8 cellular contexts compared by ENCODE assay signal in genomic region chr2:119367472-119368099, GRCh38. TPM values are rescaled to one million over a fixed set of nuclear protein-coding genes. Genes with fewer than 3 reads are reported as not detected.
A peak's percentile ranks its signal among the peaks of the same experiment; 100 is the strongest.
DNase-seq lines count a peak whose midpoint lies in the region; ATAC-seq, FAIRE-seq and TF ChIP-seq lines count a peak whose summit lies in the region.

No MANE protein-coding gene starts in this region.

- peak overlapping the region; percentile 98 for H3K27ac Mint-ChIP-seq in activated CD8-positive, alpha-beta T cell treated with anti-CD3 and anti-CD28 coated beads, Interleukin-2, amount 10 ng/mL, durations not matched to agents 7 days and 5 days
- no peak overlapping the region for H3K27ac Mint-ChIP-seq in endothelial cell (ENCODE audit: unreplicated experiment)

- POLR2A ChIA-PET in activated CD8-positive, alpha-beta T cell treated with anti-CD3 and anti-CD28 coated beads, Interleukin-2, amount 10 ng/mL, durations not matched to agents 7 days and 5 days (lab: Charles Lee), result interaction anchor here (0.8 to 3.1 kb wide), 10 partner anchors 10 to 809 kb away, joined by 3 to 22 read pairs (median 4); partner anchors contain the start of gene TMEM177

- peak; percentile 29; the same call in 1 of the 2 replicates for TF ChIP-seq POLR2A in H54 (IDR thresholded peaks at IDR 0.05; ENCODE audit: low read depth, low read length)

- intact Hi-C loops in mucosa of descending colon (cut with DNase I, micrococcal nuclease), result no loop called here

- no peaks in the 10 kb centered on the region for H3K9me3 Mint-ChIP-seq in activated CD8-positive, alpha-beta T cell treated with anti-CD3 and anti-CD28 coated beads, Interleukin-2, amount 10 ng/mL, durations not matched to agents 7 days and 5 days (ENCODE audit: insufficient read depth)
- no peaks in the 10 kb centered on the region for H3K9me3 Mint-ChIP-seq in endothelial cell (ENCODE audit: unreplicated experiment)

- peaks cover 49% of the 10 kb centered on the region for H3K36me3 Mint-ChIP-seq in activated CD8-positive, alpha-beta T cell treated with anti-CD3 and anti-CD28 coated beads, Interleukin-2, amount 10 ng/mL, durations not matched to agents 7 days and 5 days (ENCODE audit: low read depth)
- H3K36me3 Mint-ChIP-seq in endothelial cell (ENCODE audit: low read depth, unreplicated experiment), result peaks cover 29% of the 10 kb centered on the region

- CTCF ChIA-PET in activated CD8-positive, alpha-beta T cell treated with anti-CD3 and anti-CD28 coated beads, Interleukin-2, amount 10 ng/mL, durations not matched to agents 7 days and 5 days (lab: Charles Lee), result interaction anchor here (1.0 to 1.3 kb wide), 2 partner anchors 28 to 1364 kb away, joined by 3 read pairs; no protein-coding TSS in a partner anchor

- H3K36me3 ChIP-seq in GM06990 (ENCODE audit: control insufficient read depth, insufficient read depth, low read length) (peaks cover 34% of the 10 kb centered on the region), MG63 (peaks cover 36% of the 10 kb centered on the region), mucosa of descending colon (ENCODE audit: low read depth) (no peaks in the 10 kb centered on the region)

- H3K27me3 ChIP-seq in GM06990 (replicated peaks; ENCODE audit: control insufficient read depth, insufficient read depth, low read length) (no peaks in the 10 kb centered on the region), MG63 (no peaks in the 10 kb centered on the region)

- DNase-seq in GM06990 (ENCODE audit: extremely low read depth, insufficient read length) (peak; percentile 59), H54 (ENCODE audit: insufficient read length, low spot score) (peak; percentile 52), MG63 (peak; percentile 39), endothelial cell (ENCODE audit: low spot score) (peak; percentile 48), mucosa of descending colon (peak; percentile 80 to 87 (median 85)), OCI-M2 (lab: John Stamatoyannopoulos, UW; ENCODE audit: unreplicated experiment) (no peak)
- peak; percentile 68 for DNase-seq in activated CD8-positive, alpha-beta T cell treated with anti-CD3 and anti-CD28 coated beads, Interleukin-2, amount 10 ng/mL, durations not matched to agents 7 days and 5 days
- DNase-seq in stimulated activated naive CD4-positive, alpha-beta T cell (lab: John Stamatoyannopoulos, UW), result peak in 5 of 6 experiments; percentile 18 to 44 (median 30)

- TF ChIP-seq CTCF in GM06990 (IDR thresholded peaks at IDR 0.05; ENCODE audit: insufficient read depth, low read length, poor library complexity, severe bottlenecking) (no peak), endothelial cell (IDR thresholded peaks at IDR 0.05; ENCODE audit: unreplicated experiment) (no peak), mucosa of descending colon (IDR thresholded peaks at IDR 0.05) (no peak)

- no peak for FAIRE-seq in H54 (lab: Jason Lieb, UNC)

- H3K27me3 Mint-ChIP-seq in activated CD8-positive, alpha-beta T cell treated with anti-CD3 and anti-CD28 coated beads, Interleukin-2, amount 10 ng/mL, durations not matched to agents 7 days and 5 days (ENCODE audit: low read depth), result no peaks in the 10 kb centered on the region
- H3K27me3 Mint-ChIP-seq in endothelial cell (ENCODE audit: unreplicated experiment), result peaks cover 9% of the 10 kb centered on the region

- H3K9me3 ChIP-seq in MG63 (no peaks in the 10 kb centered on the region), mucosa of descending colon (no peaks in the 10 kb centered on the region)

- peaks cover 28% of the 10 kb centered on the region for H3K4me1 ChIP-seq in mucosa of descending colon (ENCODE audit: low read depth)

- peak overlapping the region; percentile 94 for H3K4me3 ChIP-seq in GM06990 (replicated peaks; ENCODE audit: low read depth, low read length)
- H3K4me3 ChIP-seq in MG63, result peak overlapping the region; percentile 91
- H3K4me3 ChIP-seq in mucosa of descending colon, result peak overlapping the region; percentile 70

- H3K4me3 Mint-ChIP-seq in activated CD8-positive, alpha-beta T cell treated with anti-CD3 and anti-CD28 coated beads, Interleukin-2, amount 10 ng/mL, durations not matched to agents 7 days and 5 days, result peak overlapping the region; percentile 99
- H3K4me3 Mint-ChIP-seq in endothelial cell (ENCODE audit: unreplicated experiment), result peak overlapping the region; percentile 99

- ATAC-seq in activated CD8-positive, alpha-beta T cell treated with anti-CD3 and anti-CD28 coated beads, Interleukin-2, amount 10 ng/mL, durations not matched to agents 7 days and 5 days, result peak; percentile 41
- ATAC-seq in mucosa of descending colon, result peak; percentile 68

- H3K4me1 Mint-ChIP-seq in activated CD8-positive, alpha-beta T cell treated with anti-CD3 and anti-CD28 coated beads, Interleukin-2, amount 10 ng/mL, durations not matched to agents 7 days and 5 days (ENCODE audit: low read depth), result peaks cover 36% of the 10 kb centered on the region
- H3K4me1 Mint-ChIP-seq in endothelial cell (ENCODE audit: unreplicated experiment), result peaks cover 28% of the 10 kb centered on the region

RNA-seq across cellular contexts. Expression of gene DBI, which starts 0.8 kb away (rescaled TPM):
- total RNA-seq in MG63 (2014; rRNA removed; shearing (Covaris generic); ENCODE audit: low replicate concordance), result 68.1 and 102 TPM in 2 replicates
- total RNA-seq in activated CD8-positive, alpha-beta T cell treated with anti-CD3 and anti-CD28 coated beads, Interleukin-2, amount 10 ng/mL, durations not matched to agents 7 days and 5 days, result 100 to 1,000 TPM; 192 TPM
- total RNA-seq in endothelial cell (ENCODE audit: unreplicated experiment) (180 TPM), mucosa of descending colon (100 to 1,000 TPM; 109 to 235 (median 221) TPM)

RNA-seq across cellular contexts. Expression of gene C2orf76, which starts 1.0 kb away (rescaled TPM):
- total RNA-seq in MG63 (2014; rRNA removed; shearing (Covaris generic); ENCODE audit: low replicate concordance), result 16.5 and 34.8 TPM in 2 replicates
- total RNA-seq in activated CD8-positive, alpha-beta T cell treated with anti-CD3 and anti-CD28 coated beads, Interleukin-2, amount 10 ng/mL, durations not matched to agents 7 days and 5 days, result 1 to 10 TPM; 5.8 to 6.6 TPM
- total RNA-seq in endothelial cell (ENCODE audit: unreplicated experiment) (10.8 TPM), mucosa of descending colon (10 to 100 TPM in 1 of 3 donors, 1 to 10 TPM in 2; 5.4 to 11.2 (median 5.5) TPM)
